In the genomic region with DNA sequence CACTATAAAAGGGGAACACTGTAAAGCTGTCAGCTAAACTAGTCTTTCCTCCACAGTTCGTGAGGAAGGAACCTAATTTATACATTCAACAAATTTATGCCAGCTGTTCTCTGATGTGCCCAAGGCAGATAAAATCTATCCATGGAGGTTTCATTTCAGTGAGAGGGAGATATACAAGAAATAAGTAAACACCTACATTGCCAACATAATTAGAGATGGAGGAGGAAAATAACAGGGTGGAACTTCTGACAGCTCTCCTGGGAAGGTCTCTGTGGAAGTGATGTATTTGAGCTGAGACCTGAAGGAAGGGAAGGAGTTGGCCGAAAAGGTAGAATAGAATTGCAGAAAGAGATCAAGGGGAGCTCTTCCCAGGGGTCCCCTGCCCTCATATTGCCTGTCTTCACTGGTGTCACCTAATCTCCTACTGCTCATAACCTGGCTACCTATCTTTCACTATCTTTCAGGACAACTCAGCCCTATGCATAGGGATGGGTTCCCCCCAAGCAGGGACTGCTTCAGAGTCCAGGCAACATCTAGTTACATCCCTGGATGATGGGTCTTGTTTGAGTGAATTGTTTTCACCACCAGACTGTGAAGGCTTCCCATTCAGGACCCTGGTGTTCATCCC, we compare ENCODE assay signal across 8 cellular contexts. TPM values are rescaled to one million over a fixed set of nuclear protein-coding genes. Genes with fewer than 3 reads are reported as not detected.
DNase-seq lines count a peak whose midpoint lies in the region; ATAC-seq and TF ChIP-seq lines count a peak whose summit lies in the region.

No MANE protein-coding gene starts in this region.

- H3K36me3 Mint-ChIP-seq in IgD-negative memory B cell, result peaks cover 1% of the 10 kb centered on the region
- H3K36me3 Mint-ChIP-seq in osteocyte (ENCODE audit: unreplicated experiment), result peaks cover 7% of the 10 kb centered on the region

- H3K27ac ChIP-seq in coronary artery, result peak overlapping the region; percentile 79 to 86

- H3K27me3 Mint-ChIP-seq in IgD-negative memory B cell (no peaks in the 10 kb centered on the region), osteocyte (ENCODE audit: unreplicated experiment) (no peaks in the 10 kb centered on the region)

- H3K4me3 ChIP-seq in coronary artery, result peak overlapping the region; percentile 30

- H3K4me3 Mint-ChIP-seq in IgD-negative memory B cell, result peak overlapping the region; percentile 79 to 94 (median 92)
- no peak overlapping the region for H3K4me3 Mint-ChIP-seq in osteocyte (ENCODE audit: unreplicated experiment)

- in situ Hi-C loops in KBM-7 (cut with MboI; ENCODE audit: low pct_unique_long_range_greater_than_20kb, low sequenced_read_pairs), result loop anchor here (25.0 kb wide), 1 partner anchor 228 kb away; a partner anchor contains a TSS

- H3K4me1 Mint-ChIP-seq in IgD-negative memory B cell (peaks cover 54 to 67% (median 55%) of the 10 kb centered on the region in 3 donors), osteocyte (ENCODE audit: unreplicated experiment) (peaks cover 30% of the 10 kb centered on the region)

- H3K27ac Mint-ChIP-seq in IgD-negative memory B cell (peak overlapping the region; percentile 86 to 99 (median 96)), osteocyte (ENCODE audit: unreplicated experiment) (peak overlapping the region; percentile 27)

- peaks cover 0 to 3% (median 0%) of the 10 kb centered on the region in 3 donors for H3K9me3 Mint-ChIP-seq in IgD-negative memory B cell
- H3K9me3 Mint-ChIP-seq in osteocyte (ENCODE audit: unreplicated experiment), result no peaks in the 10 kb centered on the region

- DNase-seq in CD1c-positive myeloid dendritic cell (ENCODE audit: extremely low spot score) (peak; percentile 28), coronary artery (ENCODE audit: low spot score) (no peak), osteocyte (ENCODE audit: extremely low spot score, unreplicated experiment) (no peak), KG1 (lab: John Stamatoyannopoulos, UW) (no peak), KBM-7 (no peak), NCI-H2227 (lab: John Stamatoyannopoulos, UW; ENCODE audit: unreplicated experiment) (no peak)

- TF ChIP-seq CTCF in coronary artery (IDR thresholded peaks at IDR 0.05) (no peak), osteocyte (IDR thresholded peaks at IDR 0.05) (no peak)

- no peak for ATAC-seq in HG03280 (IDR thresholded peaks at IDR 0.05; ENCODE audit: unreplicated experiment)

RNA-seq across cellular contexts. Expression of a gene that starts 1.0 kb away (rescaled TPM):
- polyA plus RNA-seq in IgD-negative memory B cell, result 5.1 TPM
- 24.3 and 26.2 TPM in 2 replicates for total RNA-seq in osteocyte
